Comparison of ENCODE assay signal across 13 cellular contexts in genomic region chr6:167266255-167267215, GRCh38. TPM values are rescaled to one million over a fixed set of nuclear protein-coding genes. Genes with fewer than 3 reads are reported as not detected.
A peak's percentile ranks its signal among the peaks of the same experiment; 100 is the strongest.
DNase-seq lines count a peak whose midpoint lies in the region; ATAC-seq, FAIRE-seq and TF ChIP-seq lines count a peak whose summit lies in the region.
"Not testable (repeated sequence)": the region's sequence is repeated elsewhere in the genome, so short reads cannot be mapped to it uniquely, and the experiment has no call there.
"Had no signal": no experiment of that assay in that cellular context is flagged by ENCODE, and none has a peak within 500 bp of the region (broad histone marks: within the 10 kb centered on the region; RNA-seq: fewer than 3 reads in every experiment).

No MANE protein-coding gene starts in this region.

- peaks cover 11% of the 10 kb centered on the region for H3K36me3 Mint-ChIP-seq in GM23338 (ENCODE audit: low read depth)
- not testable (repeated sequence) for H3K36me3 Mint-ChIP-seq in nephron (ENCODE audit: low read depth)

- H3K27me3 Mint-ChIP-seq in GM23338 (ENCODE audit: insufficient read depth, low read depth, poor library complexity) = not testable (repeated sequence)
- H3K27me3 Mint-ChIP-seq in nephron (ENCODE audit: low read depth) = peaks cover 29% of the 10 kb centered on the region

- not testable (repeated sequence) for H3K9me2 ChIP-seq in GM23338 (ENCODE audit: insufficient read depth)

- not testable (repeated sequence) for H3K79me2 ChIP-seq in GM23338 (replicated peaks; ENCODE audit: insufficient read depth)

- H3K27ac Mint-ChIP-seq in GM23338 = not testable (repeated sequence)
- H3K27ac Mint-ChIP-seq in nephron = peak overlapping the region in 2 of 3 experiments; percentile 52 to 65

- H3K27ac ChIP-seq in GM23338 (ENCODE audit: low read depth); body of pancreas; pancreas; transverse colon: not testable (repeated sequence)
- peak overlapping the region; percentile 19 to 87 for H3K27ac ChIP-seq in esophagus (ENCODE audit: low read depth in 2 of 2, low read length in 1 of 2)

- not testable (repeated sequence) for H2AFZ ChIP-seq in GM23338

- not testable (repeated sequence) for H4K20me1 ChIP-seq in GM23338 (replicated peaks; ENCODE audit: insufficient read depth)

- intact Hi-C loops in body of pancreas (cut with DNase I); pancreas (cut with DNase I); transverse colon (cut with DNase I; ENCODE audit: low total_unique reads): not testable (repeated sequence)

- H3K4me1 Mint-ChIP-seq in GM23338 (peaks cover 22% of the 10 kb centered on the region), nephron (peaks cover 23% of the 10 kb centered on the region)

- not testable (repeated sequence) for TF ChIP-seq EP300 in transverse colon (IDR thresholded peaks at IDR 0.05; ENCODE audit: low read depth)

- TF ChIP-seq CTCF in GM23338 (conservative IDR thresholded peaks at IDR 0.05; ENCODE audit: low read depth in 2 of 2); body of pancreas (IDR thresholded peaks at IDR 0.05); nephron (IDR thresholded peaks at IDR 0.05; ENCODE audit: unreplicated experiment in 3 of 3); pancreas (IDR thresholded peaks at IDR 0.05); transverse colon (IDR thresholded peaks at IDR 0.05): not testable (repeated sequence)

- in situ Hi-C loops in transverse colon (cut with MboI; ENCODE audit: low pct_ligation_motif_present in 1 of 4, low pct_unique_long_range_greater_than_20kb in 1 of 4, low sequenced_read_pairs in 3 of 4) = not testable (repeated sequence)

- not testable (repeated sequence) for H3K36me3 ChIP-seq in GM23338 (ENCODE audit: insufficient read depth); body of pancreas (replicated peaks in 1 of 2; ENCODE audit: insufficient read depth in 1 of 2, low read depth in 2 of 2); esophagus (ENCODE audit: control insufficient read depth in 2 of 2, insufficient read depth in 2 of 2, low read length in 1 of 2); pancreas; transverse colon

- peaks cover 15% of the 10 kb centered on the region; the same call in 2 of the 3 replicates for H3K9me3 Mint-ChIP-seq in GM23338
- H3K9me3 Mint-ChIP-seq in nephron = peaks cover 13% of the 10 kb centered on the region

- ATAC-seq in GM23338 = peak; percentile 51
- ATAC-seq in body of pancreas = peak; percentile 76
- peak; percentile 78 to 91 (median 86) for ATAC-seq in pancreas

- not testable (repeated sequence) for H3K9me3 ChIP-seq in body of pancreas; esophagus (ENCODE audit: control insufficient read depth in 2 of 2, insufficient read depth in 1 of 2, low read depth in 1 of 2, low read length in 1 of 2); pancreas; transverse colon

- DNase-seq in GM23338 (ENCODE audit: low spot score) = not testable (repeated sequence)
- DNase-seq in body of pancreas = peak in 3 of 4 donors; percentile 36 to 63 (median 42)
- peak; percentile 9 for DNase-seq in kidney tubule cell (ENCODE audit: low spot score)
- DNase-seq in pancreas = peak in 3 of 6 donors; percentile 28 to 47 (median 41)
- DNase-seq in transverse colon = peak; percentile 31

- not testable (repeated sequence) for H3F3A ChIP-seq in GM23338 (replicated peaks; ENCODE audit: low read depth)

- WGBS in body of pancreas, 2 donors = 24 to 43% methylated on average over 10 to 16 of the region's 32 CpGs
- WGBS in esophagus, 2 donors = 30 to 33% methylated on average over 20 to 28 of the region's 32 CpGs
- WGBS in pancreas, 2 donors = 18 to 25% methylated on average over 20 to 26 of the region's 32 CpGs
- WGBS in transverse colon (ENCODE audit: low coverage in 1 of 2), 2 donors = 71% methylated on average over 18 of the region's 32 CpGs; no CpG with 5 or more reads in 1 of the 2 donors

- not testable (repeated sequence) for H3K4me1 ChIP-seq in GM23338 (ENCODE audit: insufficient read depth); body of pancreas; pancreas; transverse colon
- H3K4me1 ChIP-seq in esophagus (ENCODE audit: control insufficient read depth in 2 of 2, insufficient read depth in 2 of 2, low read length in 1 of 2) = peaks cover 0 to 17% of the 10 kb centered on the region in 2 donors

- not testable (repeated sequence) for H3K27me3 ChIP-seq in GM23338 (ENCODE audit: insufficient read depth); body of pancreas; esophagus (ENCODE audit: control insufficient read depth in 1 of 2, insufficient read depth in 2 of 2, low read length in 2 of 2); pancreas; transverse colon

- H3K4me2 ChIP-seq in GM23338 = not testable (repeated sequence)

- not testable (repeated sequence) for TF ChIP-seq POLR2A in body of pancreas (IDR thresholded peaks at IDR 0.05); transverse colon (IDR thresholded peaks at IDR 0.05)

- FAIRE-seq in pancreas (lab: Jason Lieb, UNC) = not testable (repeated sequence)

- H3K4me3 ChIP-seq in GM23338; body of pancreas; esophagus (ENCODE audit: low read depth in 1 of 2, low read length in 2 of 2); pancreas; transverse colon: not testable (repeated sequence)

- not testable (repeated sequence) for H3K4me3 Mint-ChIP-seq in GM23338
- H3K4me3 Mint-ChIP-seq in nephron = peak overlapping the region; percentile 53 to 70 (median 54)

RNA-seq across cellular contexts. Expression of gene UNC93A, which starts 24.6 kb away (rescaled TPM):
- total RNA-seq in GM23338 (2014; rRNA removed; shearing (Covaris generic)) = 0.28 TPM in 1 of 2 replicates, not detected in the other
- polyA plus RNA-seq in GM23338 (2016; fragmentation: Nextera tagmentation; extraction: Ambion mirVana) (0.18 and 0.47 TPM in 2 replicates), esophagus (1 to 10 TPM; 3.6 to 4.7 TPM), pancreas (not detected)
- total RNA-seq in body of pancreas (not detected), pancreas (not detected), transverse colon (not detected)
- total RNA-seq: CD4-positive, alpha-beta T cell; GM23248; NCI-H460; PC-3; Right ventricle myocardium superior; RPMI7951 had no signal
- polyA plus RNA-seq: GM23248 had no signal

RNA-seq across cellular contexts. Expression of gene TTLL2, which starts 58.4 kb away (rescaled TPM):
- total RNA-seq in GM23338 (2014; rRNA removed; shearing (Covaris generic)) = not detected in 2 replicates
- 0.14 TPM in 1 of 2 replicates, not detected in the other for polyA plus RNA-seq in GM23338 (2016; fragmentation: Nextera tagmentation; extraction: Ambion mirVana)
- not detected for total RNA-seq in body of pancreas
- polyA plus RNA-seq in esophagus = not detected
- total RNA-seq in pancreas = not detected
- polyA plus RNA-seq in pancreas = not detected
- total RNA-seq in transverse colon = not detected
- total RNA-seq: CD4-positive, alpha-beta T cell; GM23248; NCI-H460; PC-3; Right ventricle myocardium superior; RPMI7951 had no signal
- polyA plus RNA-seq: GM23248 had no signal
